Comparison of ENCODE assay signal across 1 cellular context in genomic region chr19:4068058-4068966, GRCh38.
TF ChIP-seq lines count a peak whose summit lies in the region.

No MANE protein-coding gene starts in this region.

TF ChIP-seq in IMR-90, 13 proteins besides CTCF, POLR2A, EP300 and RAD21 (continued from another document):
- no peak for TF ChIP-seq ELK1 (IDR thresholded peaks at IDR 0.05; ENCODE audit: borderline replicate concordance, low read depth, low read length)
- no peak for TF ChIP-seq RCOR1 (IDR thresholded peaks at IDR 0.05; ENCODE audit: insufficient replicate concordance, low read length)
- TF ChIP-seq SMC3 (IDR thresholded peaks at IDR 0.05; ENCODE audit: low read depth, low read length), result no peak
